ENCODE assay signal across 22 cellular contexts in genomic region chr10:28552775-28553174, GRCh38. TPM values are rescaled to one million over a fixed set of nuclear protein-coding genes. Genes with fewer than 3 reads are reported as not detected.
DNase-seq lines count a peak whose midpoint lies in the region; ATAC-seq, FAIRE-seq and TF ChIP-seq lines count a peak whose summit lies in the region.
"Had no signal": no experiment of that assay in that cellular context is flagged by ENCODE, and none has a peak within 500 bp of the region (broad histone marks: within the 10 kb centered on the region; RNA-seq: fewer than 3 reads in every experiment).

No MANE protein-coding gene starts in this region.

- H4K8ac ChIP-seq in mesendoderm (ENCODE audit: low read depth, low read length) = peak overlapping the region; percentile 28

- in situ Hi-C loops in HepG2 (cut with HindIII; ENCODE audit: extremely low pct_ligation_motif_present, low pct_unique_long_range_greater_than_20kb) = no loop called here

- H3K4me3 ChIP-seq in right lobe of liver (no peak overlapping the region), HepG2 (replicated peaks in 1 of 3; ENCODE audit: insufficient read depth in 1 of 3, low read depth in 2 of 3, low read length in 3 of 3) (no peak overlapping the region), mesendoderm (ENCODE audit: low read length) (no peak overlapping the region)
- H3K4me3 ChIP-seq: BLaER1 treated with 17β-estradiol and CSF1 and Interleukin-3, amounts not matched to agents 10 nM and 100 nM; heart left ventricle; prostate gland; thyroid gland had no signal

- TF ChIP-seq EP300 in HepG2 (IDR thresholded peaks at IDR 0.05; ENCODE audit: low read depth in 2 of 2, low read length in 2 of 2) = no peak
- no peak for TF ChIP-seq EP300 in HepG2 (CRISPR knock-in tag; IDR thresholded peaks at IDR 0.05; ENCODE audit: borderline replicate concordance)

- DNase-seq in right lobe of liver = no peak
- DNase-seq in HepG2 (ENCODE audit: low spot score) = no peak
- DNase-seq in mesendoderm = no peak
- DNase-seq in RPMI8226 = no peak
- no peak for DNase-seq in OCI-M1 (lab: John Stamatoyannopoulos, UW)
- no peak for DNase-seq in NCI-H187 treated with DMSO at 0.1 percent for 48 hours (lab: John Stamatoyannopoulos, UW)
- no peak for DNase-seq in inferior parietal cortex (ENCODE audit: extremely low spot score)
- DNase-seq: activated naive CD4-positive, alpha-beta T cell treated with anti-CD3 and anti-CD28 coated beads, Interleukin-2, amount 10 ng/mL, durations not matched to agents 7 days and 5 days; activated T-cell treated with anti-CD3 and anti-CD28 coated beads, Interleukin-2, amount 50 U/mL, for 4 hours; DMS 273 treated with DMSO at 0.1 percent for 48 hours; heart left ventricle; NCI-H1092 treated with DMSO at 0.1 percent for 48 hours; NCI-H2029 treated with DMSO at 0.1 percent for 48 hours; NCI-H226; NCI-H748 treated with DMSO at 0.1 percent for 48 hours; thyroid gland had no signal

- no peak overlapping the region for H2AFZ ChIP-seq in HepG2 (ENCODE audit: low read length)

- H3K27me3 ChIP-seq in right lobe of liver = no peaks in the 10 kb centered on the region
- no peaks in the 10 kb centered on the region for H3K27me3 ChIP-seq in HepG2 (ENCODE audit: control insufficient read depth in 1 of 2, insufficient read depth in 2 of 2, low read length in 2 of 2)
- H3K27me3 ChIP-seq in mesendoderm (ENCODE audit: insufficient read depth, low read length, poor library complexity) = no peaks in the 10 kb centered on the region
- H3K27me3 ChIP-seq: BLaER1 treated with 17β-estradiol and CSF1 and Interleukin-3, amounts not matched to agents 10 nM and 100 nM; heart left ventricle; thyroid gland had no signal

- H3K9ac ChIP-seq in HepG2 (ENCODE audit: insufficient read depth, low read depth, low read length) (no peak overlapping the region), mesendoderm (ENCODE audit: low read length) (no peak overlapping the region)
- H3K9ac ChIP-seq: BLaER1 treated with 17β-estradiol and CSF1 and Interleukin-3, amounts not matched to agents 10 nM and 100 nM had no signal

- POLR2A ChIA-PET in HepG2 (lab: Yijun Ruan, JAX) = no interaction called here

- no peak overlapping the region for H4K5ac ChIP-seq in mesendoderm (ENCODE audit: low read length)

- H3K79me2 ChIP-seq in HepG2 (ENCODE audit: insufficient read depth, low read length) = peaks cover 97% of the 10 kb centered on the region
- H3K79me2 ChIP-seq in mesendoderm (ENCODE audit: control insufficient read depth, insufficient read depth, low read length) = peaks cover 81% of the 10 kb centered on the region

- H3K9me3 ChIP-seq in right lobe of liver (no peaks in the 10 kb centered on the region), HepG2 (ENCODE audit: low read length) (no peaks in the 10 kb centered on the region)
- H3K9me3 ChIP-seq: BLaER1 treated with 17β-estradiol and CSF1 and Interleukin-3, amounts not matched to agents 10 nM and 100 nM; heart left ventricle; prostate gland; thyroid gland had no signal

- H2BK5ac ChIP-seq in mesendoderm (ENCODE audit: low read length) = no peak overlapping the region

- H4K20me1 ChIP-seq in HepG2 (ENCODE audit: insufficient read depth, low read length) = peaks cover 58% of the 10 kb centered on the region

- TF ChIP-seq POLR2A in right lobe of liver (IDR thresholded peaks at IDR 0.05) (no peak), HepG2 (IDR thresholded peaks at IDR 0.05; ENCODE audit: insufficient read depth in 1 of 2, low read depth in 2 of 2, low read length in 2 of 2) (no peak)

- no peak overlapping the region for H3K56ac ChIP-seq in mesendoderm (ENCODE audit: low read length)

- no peak overlapping the region for H2BK120ac ChIP-seq in mesendoderm (ENCODE audit: low read depth, low read length)

- H3K4ac ChIP-seq in mesendoderm (ENCODE audit: low read depth, low read length) = no peak overlapping the region

- H3K18ac ChIP-seq in mesendoderm (ENCODE audit: low read length) = no peak overlapping the region

- H3K23ac ChIP-seq in mesendoderm (ENCODE audit: low read length) = no peak overlapping the region

- TF ChIP-seq CTCF in right lobe of liver (IDR thresholded peaks at IDR 0.05) = no peak
- TF ChIP-seq CTCF in HepG2 (CRISPR knock-in tag; IDR thresholded peaks at IDR 0.05) = no peak
- no peak for TF ChIP-seq CTCF in VCaP (conservative IDR thresholded peaks at IDR 0.05)

- ATAC-seq in right lobe of liver (peak; percentile 34 to 51 (median 47)), HepG2 (no peak)
- ATAC-seq: activated CD4-positive, CD25-positive, alpha-beta regulatory T cell treated with anti-CD3 and anti-CD28 coated beads, Interleukin-2, amount 50 U/mL, for 24 hours; activated T-cell treated with anti-CD3 and anti-CD28 coated beads, Interleukin-2, amount 50 U/mL, for 4 hours; HCT116; heart left ventricle had no signal

- no peak overlapping the region for H3K4me2 ChIP-seq in HepG2 (ENCODE audit: low read depth, low read length)
- H3K4me2 ChIP-seq in mesendoderm (ENCODE audit: low read length) = no peak overlapping the region

- H2AK5ac ChIP-seq in mesendoderm (ENCODE audit: low read length) = no peak overlapping the region

- H3K36me3 ChIP-seq in right lobe of liver (peaks cover 0 to 20% (median 2%) of the 10 kb centered on the region in 4 donors), HepG2 (replicated peaks in 1 of 2; ENCODE audit: control insufficient read depth in 1 of 2, insufficient read depth in 2 of 2, low read length in 2 of 2) (peaks cover 12 to 63% of the 10 kb centered on the region in 2 experiments), mesendoderm (ENCODE audit: control insufficient read depth, insufficient read depth, low read length) (no peaks in the 10 kb centered on the region)
- H3K36me3 ChIP-seq: prostate gland had no signal

- no TSS peak for BruUV-seq in HepG2 (replicated peaks; lab: Mats Ljungman, UMichigan)

- H3K4me1 ChIP-seq in right lobe of liver = peaks cover 0 to 55% (median 14%) of the 10 kb centered on the region in 4 donors
- peaks cover 38% of the 10 kb centered on the region for H3K4me1 ChIP-seq in HepG2 (ENCODE audit: insufficient read depth, low read length)
- peaks cover 2% of the 10 kb centered on the region for H3K4me1 ChIP-seq in mesendoderm (ENCODE audit: control insufficient read depth, low read depth, low read length)

- peaks cover 2% of the 10 kb centered on the region for H3K79me1 ChIP-seq in mesendoderm (ENCODE audit: low read length)

- TF ChIP-seq RAD21 in HepG2 (CRISPR knock-in tag; IDR thresholded peaks at IDR 0.05) = no peak

- FAIRE-seq in HepG2 (lab: Jason Lieb, UNC) = no peak
- FAIRE-seq: astrocyte had no signal

- CTCF ChIA-PET in HepG2 (lab: Yijun Ruan, JAX; ENCODE audit: low intra/inter-chr PET ratio, low total read pairs) = no interaction called here

- H2BK15ac ChIP-seq in mesendoderm (replicated peaks; ENCODE audit: low read depth) = no peak overlapping the region

- H3K27ac ChIP-seq in right lobe of liver = no peak overlapping the region
- no peak overlapping the region for H3K27ac ChIP-seq in HepG2 (ENCODE audit: extremely low read length, insufficient read depth, low read length)
- H3K27ac ChIP-seq in VCaP = peak overlapping the region; percentile 23; the same call in 1 of the 2 replicates
- no peak overlapping the region for H3K27ac ChIP-seq in mesendoderm (ENCODE audit: low read depth, low read length)
- H3K27ac ChIP-seq: BLaER1 treated with 17β-estradiol and CSF1 and Interleukin-3, amounts not matched to agents 10 nM and 100 nM; heart left ventricle; prostate gland had no signal

- WGBS in right lobe of liver (ENCODE audit: insufficient coverage, low coverage, low lambda C conversion rate, missing lambda C conversion rate) = 23% methylated on average over 4 of the region's 4 CpGs
- 89% methylated on average over 4 of the region's 4 CpGs for WGBS in HepG2 (ENCODE audit: low lambda C conversion rate)
- WGBS in mesendoderm (ENCODE audit: extremely low coverage, insufficient coverage, low lambda C conversion rate) = no CpG with 5 or more reads among the region's 4 CpGs

- intact Hi-C loops in right lobe of liver (cut with DNase I) (no loop called here), HepG2 (cut with micrococcal nuclease; ENCODE audit: unreplicated experiment) (no loop called here)

TF ChIP-seq in HepG2, 621 proteins besides CTCF, POLR2A, EP300 and RAD21 (continues in another document):
- TF ChIP-seq ZNF773 (CRISPR knock-in tag; IDR thresholded peaks at IDR 0.05; ENCODE audit: borderline replicate concordance) = no peak
- TF ChIP-seq SNAI1 (CRISPR knock-in tag; IDR thresholded peaks at IDR 0.05; ENCODE audit: borderline replicate concordance) = no peak
- no peak for TF ChIP-seq RFXANK (CRISPR knock-in tag; IDR thresholded peaks at IDR 0.05)
- no peak for TF ChIP-seq ZSCAN9 (CRISPR knock-in tag; IDR thresholded peaks at IDR 0.05; ENCODE audit: borderline replicate concordance)
- no peak for TF ChIP-seq GTF3A (CRISPR knock-in tag; conservative IDR thresholded peaks at IDR 0.05)

RNA-seq across cellular contexts. Expression of gene WAC, which starts 19.9 kb away (rescaled TPM):
- total RNA-seq in right lobe of liver (10 to 100 TPM; 34.3 to 52.4 (median 48.9) TPM), HepG2 (2016; rRNA removed; fragmentation: Illumina TruSeq; extraction: Trizol) (69.1 and 70.2 TPM in 2 replicates)
- total RNA-seq in HepG2 (2016; cell fraction: cytosol; rRNA removed; fragmentation: Illumina TruSeq; extraction: Trizol; ENCODE audit: low read depth) = 22.3 and 23.3 TPM in 2 replicates
- total RNA-seq in HepG2 (2016; cell fraction: insoluble cytoplasmic fraction; rRNA removed; fragmentation: Illumina TruSeq; extraction: Trizol) = 68.2 and 73.1 TPM in 2 replicates
- total RNA-seq in HepG2 (2016; cell fraction: membrane; rRNA removed; fragmentation: Illumina TruSeq; extraction: Trizol) = 51.1 and 64.4 TPM in 2 replicates
- 66.1 and 73.8 TPM in 2 replicates for total RNA-seq in HepG2 (2016; cell fraction: nucleus; rRNA removed; fragmentation: Illumina TruSeq; extraction: Trizol)
- polyA plus RNA-seq in HepG2 (2011; rRNA removed) = 85.2 and 96.2 TPM in 2 replicates
- polyA plus RNA-seq in HepG2 (2011; cell fraction: cytosol; rRNA removed) = 48.8 and 67.1 TPM in 2 replicates
- 38.1 and 40.6 TPM in 2 replicates for polyA plus RNA-seq in HepG2 (2011; cell fraction: nucleus; rRNA removed)
- polyA plus RNA-seq in HepG2 (2012) = 63.9 and 73.2 TPM in 2 replicates
- polyA plus RNA-seq in HepG2 (2016; cell fraction: cytosol; fragmentation: Illumina TruSeq; extraction: Trizol; ENCODE audit: low read depth) = 8.0 and 9.8 TPM in 2 replicates
- 85.0 and 88.2 TPM in 2 replicates for polyA plus RNA-seq in HepG2 (2016; cell fraction: insoluble cytoplasmic fraction; fragmentation: Illumina TruSeq; extraction: Trizol; ENCODE audit: low read depth)
- polyA plus RNA-seq in HepG2 (2016; cell fraction: membrane; fragmentation: Illumina TruSeq; extraction: Trizol; ENCODE audit: low read depth) = 33.0 and 38.6 TPM in 2 replicates
- 68.4 and 72.1 TPM in 2 replicates for polyA plus RNA-seq in HepG2 (2016; cell fraction: nucleus; fragmentation: Illumina TruSeq; extraction: Trizol; ENCODE audit: insufficient read depth, low read depth)
- polyA minus RNA-seq in HepG2 (2011; rRNA and poly(A)+ RNA removed; ENCODE audit: low replicate concordance) = 86.5 and 108 TPM in 2 replicates
- 44.2 and 45.6 TPM in 2 replicates for polyA minus RNA-seq in HepG2 (2011; cell fraction: cytosol; rRNA and poly(A)+ RNA removed)
- polyA minus RNA-seq in HepG2 (2011; cell fraction: nucleus; rRNA and poly(A)+ RNA removed) = 145 and 151 TPM in 2 replicates
- polyA plus RNA-seq in mesendoderm (2013, experiment 1 of 2) = 121 TPM
- polyA plus RNA-seq in mesendoderm (2013, experiment 2 of 2) = 122 TPM
